ENCODE assay signal across 1 cellular context in genomic region chrX:1502241-1502640, GRCh38.
TF ChIP-seq lines count a peak whose summit lies in the region.

No MANE protein-coding gene starts in this region.

TF ChIP-seq in GM12878, 131 proteins besides CTCF, POLR2A, EP300 and RAD21 (continued from another document):
- TF ChIP-seq USF2 (IDR thresholded peaks at IDR 0.05; ENCODE audit: borderline replicate concordance, low read depth, low read length) (peak; percentile 23; the same call in 1 of the 2 replicates), ZNF217 (IDR thresholded peaks at IDR 0.05) (0 out of 2 replicates have a peak, but pooled peaks have one; percentile 63), MAX (IDR thresholded peaks at IDR 0.05; ENCODE audit: low read depth, low read length) (peak; percentile 91; the same call in 1 of the 2 replicates), HSF1 (IDR thresholded peaks at IDR 0.05; ENCODE audit: low read depth, low read length) (no peak), ZNF274 (IDR thresholded peaks at IDR 0.05; ENCODE audit: insufficient read depth, insufficient read length) (no peak), ZNF24 (IDR thresholded peaks at IDR 0.05) (peak; percentile 70), JUNB (IDR thresholded peaks at IDR 0.05) (no peak), CHD2 (IDR thresholded peaks at IDR 0.05; ENCODE audit: borderline replicate concordance, low read depth, low read length) (peak; percentile 89), CREM (IDR thresholded peaks at IDR 0.05; ENCODE audit: low read depth) (peak; percentile 39; the same call in 1 of the 2 replicates), ZNF207 (IDR thresholded peaks at IDR 0.05; ENCODE audit: borderline replicate concordance) (no peak), TCF7 (IDR thresholded peaks at IDR 0.05; ENCODE audit: borderline replicate concordance) (no peak), MYB (IDR thresholded peaks at IDR 0.05; ENCODE audit: borderline replicate concordance, low read depth, low read length) (no peak), RCOR1 (conservative IDR thresholded peaks at IDR 0.05; ENCODE audit: low read depth, low read length) (no peak), MTA3 (IDR thresholded peaks at IDR 0.05; ENCODE audit: borderline replicate concordance, low read length) (no peak; the same call in 1 of the 2 replicates), ATF7 (IDR thresholded peaks at IDR 0.05; ENCODE audit: low read depth) (peak; percentile 27; the same call in 1 of the 2 replicates), TBL1XR1 (IDR thresholded peaks at IDR 0.05; ENCODE audit: low read depth, low read length) (no peak), E2F4 (IDR thresholded peaks at IDR 0.05; ENCODE audit: low read depth, low read length) (no peak), SMAD1 (IDR thresholded peaks at IDR 0.05; ENCODE audit: low read depth, partially characterized antibody) (no peak), ETV6 (conservative IDR thresholded peaks at IDR 0.05 in 1 of 2, IDR thresholded peaks at IDR 0.05 in 1 of 2; ENCODE audit: borderline replicate concordance in 1 of 2, low read depth in 1 of 2) (no peak), SKIL (IDR thresholded peaks at IDR 0.05; ENCODE audit: low read depth, poor library complexity, severe bottlenecking) (peak; percentile 69)
TF ChIP-seq in GM12878: peak in this region for 48.
